9 cellular contexts compared by ENCODE assay signal in genomic region chr5:134467231-134467630, GRCh38. TPM values are rescaled to one million over a fixed set of nuclear protein-coding genes. Genes with fewer than 3 reads are reported as not detected.
A peak's percentile ranks its signal among the peaks of the same experiment; 100 is the strongest.
DNase-seq lines count a peak whose midpoint lies in the region; ATAC-seq, FAIRE-seq and TF ChIP-seq lines count a peak whose summit lies in the region.
"Had no signal": no experiment of that assay in that cellular context is flagged by ENCODE, and none has a peak within 500 bp of the region (broad histone marks: within the 10 kb centered on the region; RNA-seq: fewer than 3 reads in every experiment).

No MANE protein-coding gene starts in this region.

- no peaks in the 10 kb centered on the region for H4K20me1 ChIP-seq in K562 (replicated peaks; ENCODE audit: control insufficient read depth, insufficient read depth, low read length)

- TF ChIP-seq EP300 in K562 (IDR thresholded peaks at IDR 0.05; ENCODE audit: low read length), result no peak

- H3K4me1 ChIP-seq in K562 (replicated peaks in 1 of 2; ENCODE audit: control insufficient read depth in 2 of 2, insufficient read depth in 2 of 2, low read length in 2 of 2) (peaks cover 32 to 34% of the 10 kb centered on the region in 2 experiments), lower lobe of right lung (peaks cover 38% of the 10 kb centered on the region)

- FAIRE-seq in K562 (lab: Jason Lieb, UNC), result no peak

- BruUV-seq in K562 (replicated peaks; lab: Mats Ljungman, UMichigan), result no TSS peak

- CTCF ChIA-PET in K562 (lab: Yijun Ruan, JAX; ENCODE audit: low intra/inter-chr PET ratio) (no interaction called here), GM10248 (lab: Yijun Ruan, JAX) (interaction anchor here (0.6 to 1.9 kb wide), 8 partner anchors 9 to 127 kb away, joined by 3 to 9 read pairs (median 4); partner anchors contain the start of gene CDKN2AIPNL)

- H3K4me2 ChIP-seq in K562 (ENCODE audit: insufficient read depth, low read length), result peak overlapping the region; percentile 88

- no peaks in the 10 kb centered on the region for H3K27me3 ChIP-seq in K562 (ENCODE audit: control insufficient read depth in 2 of 2, insufficient read depth in 2 of 2, low read length in 2 of 2)
- no peaks in the 10 kb centered on the region for H3K27me3 ChIP-seq in lower lobe of right lung (ENCODE audit: low read depth)

- in situ Hi-C loops in K562 (cut with MboI), result no loop called here

- no peak for TF ChIP-seq RAD21 in K562 (CRISPR knock-in tag; conservative IDR thresholded peaks at IDR 0.05 in 1 of 2, IDR thresholded peaks at IDR 0.05 in 1 of 2)

- POLR2A ChIA-PET in K562 (lab: Yijun Ruan, JAX) (interaction anchor here (0.5 to 2.7 kb wide), 13 partner anchors 9 to 464 kb away, joined by 3 to 10 read pairs (median 4); partner anchors contain the start of gene CDKN2AIPNL), GM10248 (lab: Yijun Ruan, JAX) (no interaction called here)

- H3K9me3 ChIP-seq in K562 (replicated peaks; ENCODE audit: control insufficient read depth, insufficient read depth, low read depth, low read length) (no peaks in the 10 kb centered on the region), lower lobe of right lung (no peaks in the 10 kb centered on the region)

- H3K79me2 ChIP-seq in K562 (ENCODE audit: control insufficient read depth, insufficient read depth, low read length), result no peaks in the 10 kb centered on the region

- peak; percentile 9 for DNase-seq in activated CD4-positive, CD25-positive, alpha-beta regulatory T cell treated with anti-CD3 and anti-CD28 coated beads, Interleukin-2, amount 50 U/mL, for 72 hours
- peak in 1 of 4 experiments; percentile 19 for DNase-seq in K562 (ENCODE audit: extremely low read depth in 1 of 4, low spot score in 3 of 4)
- no peak for DNase-seq in lower lobe of right lung
- DNase-seq in substantia nigra (lab: John Stamatoyannopoulos, UW), result no peak
- DNase-seq in GM10248 (ENCODE audit: extremely low spot score), result no peak
- DNase-seq in NCI-H82 treated with DMSO at 0.1 percent for 48 hours (lab: John Stamatoyannopoulos, UW; ENCODE audit: unreplicated experiment), result no peak
- DNase-seq: effector memory CD8-positive, alpha-beta T cell had no signal

- H3K36me3 ChIP-seq in K562 (ENCODE audit: control insufficient read depth, insufficient read depth, low read length), result no peaks in the 10 kb centered on the region
- H3K36me3 ChIP-seq in lower lobe of right lung, result no peaks in the 10 kb centered on the region

- intact Hi-C loops in K562 (cut with micrococcal nuclease) (loop anchor here (5.0 kb wide), 1 partner anchor 55 kb away; the partner anchor contains the start of gene CDKN2AIPNL), lower lobe of right lung (cut with DNase I) (no loop called here)

- peak overlapping the region; percentile 93 to 94; a peak in 2 of 4 replicates for H3K9ac ChIP-seq in K562 (ENCODE audit: insufficient read depth in 1 of 2, low read depth in 2 of 2, low read length in 2 of 2)

- WGBS in K562 (ENCODE audit: insufficient coverage, low coverage, missing lambda C conversion rate), result 51% methylated on average over 4 of the region's 6 CpGs

- H3K27ac ChIP-seq in K562 (ENCODE audit: extremely low read depth, low read depth, low read length) (peak overlapping the region; percentile 99), lower lobe of right lung (peak overlapping the region; percentile 96), substantia nigra (ENCODE audit: low read depth, low read length, poor library complexity, severe bottlenecking) (peak overlapping the region; percentile 95)

- H2AFZ ChIP-seq in K562 (ENCODE audit: low read depth, low read length), result peak overlapping the region; percentile 88

- H3K9me1 ChIP-seq in K562 (ENCODE audit: control insufficient read depth, insufficient read depth, low read length), result no peaks in the 10 kb centered on the region

- no peak for ATAC-seq in activated CD4-positive, CD25-positive, alpha-beta regulatory T cell treated with anti-CD3 and anti-CD28 coated beads, Interleukin-2, amount 50 U/mL, for 24 hours
- no peak for ATAC-seq in K562
- no peak for ATAC-seq in lower lobe of right lung
- no peak for ATAC-seq in GM18511 (IDR thresholded peaks at IDR 0.05; ENCODE audit: unreplicated experiment)

- TF ChIP-seq CTCF in K562 (IDR thresholded peaks at IDR 0.05 in 2 of 3, conservative IDR thresholded peaks at IDR 0.05 in 1 of 3; ENCODE audit: insufficient read depth in 2 of 3, low read depth in 1 of 3, low read length in 3 of 3) (no peak), lower lobe of right lung (IDR thresholded peaks at IDR 0.05) (no peak), GM10248 (IDR thresholded peaks at IDR 0.05; ENCODE audit: control extremely low read depth, extremely low read depth, low read depth, missing control alignments) (no peak)

- H3K4me3 ChIP-seq in K562 (no peak overlapping the region), lower lobe of right lung (peak overlapping the region; percentile 59)

- TF ChIP-seq POLR2A in K562 (conservative IDR thresholded peaks at IDR 0.05), result no peak

TF ChIP-seq in K562, 482 proteins besides CTCF, POLR2A, EP300 and RAD21:
- TF ChIP-seq SREBF1 (IDR thresholded peaks at IDR 0.05; ENCODE audit: borderline replicate concordance, low read depth, low read length) (no peak), ZSCAN32 (CRISPR knock-in tag; IDR thresholded peaks at IDR 0.05) (no peak), ZNF197 (CRISPR knock-in tag; IDR thresholded peaks at IDR 0.05; ENCODE audit: low read depth) (0 out of 2 replicates have a peak, but pooled peaks have one; percentile 34), RBM17 (IDR thresholded peaks at IDR 0.05; ENCODE audit: borderline replicate concordance, low read depth, low read length) (no peak)

RNA-seq across cellular contexts. Expression of gene CDKN2AIPNL, which starts 55.5 kb away (rescaled TPM):
- 12.4 and 12.8 TPM in 2 replicates for total RNA-seq in K562 (2011; cell fraction: chromatin; rRNA removed; ENCODE audit: low replicate concordance)
- 12.2 and 14.0 TPM in 2 replicates for total RNA-seq in K562 (2011; cell fraction: nucleolus; rRNA removed)
- 21.9 and 23.2 TPM in 2 replicates for total RNA-seq in K562 (2011; cell fraction: nucleoplasm; rRNA removed)
- 46.4 and 90.0 TPM in 2 replicates for total RNA-seq in K562 (2014; rRNA removed)
- 40.7 and 45.5 TPM in 2 replicates for total RNA-seq in K562 (2014; rRNA removed; fragmentation: Illumina TruSeq; extraction: Trizol)
- total RNA-seq in K562 (2015; rRNA removed; fragmentation: Illumina TruSeq; extraction: Trizol), result 41.8 and 43.1 TPM in 2 replicates
- total RNA-seq in K562 (2021), result 40.0 and 42.1 TPM in 2 replicates
- 29.6 and 44.3 TPM in 2 replicates for polyA plus RNA-seq in K562 (2011; rRNA removed)
- polyA plus RNA-seq in K562 (2011; cell fraction: cytosol; rRNA removed), result 22.1 and 37.0 TPM in 2 replicates
- polyA plus RNA-seq in K562 (2011; cell fraction: nucleus; rRNA removed), result 10.8 and 15.7 TPM in 2 replicates
- 33.3 and 57.5 TPM in 2 replicates for polyA plus RNA-seq in K562 (2012)
- 39.2 and 42.2 TPM in 2 replicates for polyA plus RNA-seq in K562 (2014; fragmentation: Illumina TruSeq; extraction: Trizol)
- polyA plus RNA-seq in K562 (2014; fragmentation: Nextera tagmentation; extraction: Ambion mirVana), result 10 to 100 TPM; 19.9 to 30.7 TPM
- 46.9 and 55.4 TPM in 2 replicates for polyA plus RNA-seq in K562 (2014; rRNA removed)
- polyA minus RNA-seq in K562 (2011; rRNA and poly(A)+ RNA removed), result 15.6 and 16.0 TPM in 2 replicates
- polyA minus RNA-seq in K562 (2011; cell fraction: cytosol; rRNA and poly(A)+ RNA removed), result 12.5 and 12.6 TPM in 2 replicates
- 5.3 and 10.7 TPM in 2 replicates for polyA minus RNA-seq in K562 (2011; cell fraction: nucleus; rRNA and poly(A)+ RNA removed)
- total RNA-seq in lower lobe of right lung, result 14.5 TPM

RNA-seq across cellular contexts. Expression of gene JADE2, which starts 58.2 kb away (rescaled TPM):
- total RNA-seq in K562 (2011; cell fraction: chromatin; rRNA removed; ENCODE audit: low replicate concordance), result 12.7 and 26.6 TPM in 2 replicates
- 12.9 and 14.5 TPM in 2 replicates for total RNA-seq in K562 (2011; cell fraction: nucleolus; rRNA removed)
- 7.6 and 9.2 TPM in 2 replicates for total RNA-seq in K562 (2011; cell fraction: nucleoplasm; rRNA removed)
- total RNA-seq in K562 (2014; rRNA removed) (14.5 and 22.8 TPM in 2 replicates), K562 (2014; rRNA removed; fragmentation: Illumina TruSeq; extraction: Trizol) (6.9 and 8.3 TPM in 2 replicates), K562 (2015; rRNA removed; fragmentation: Illumina TruSeq; extraction: Trizol) (13.7 and 14.1 TPM in 2 replicates), K562 (2021) (22.2 and 23.3 TPM in 2 replicates), lower lobe of right lung (79.4 TPM)
- polyA plus RNA-seq in K562 (2011; rRNA removed) (8.8 and 9.4 TPM in 2 replicates), K562 (2014; fragmentation: Illumina TruSeq; extraction: Trizol) (9.1 and 10.9 TPM in 2 replicates), K562 (2014; fragmentation: Nextera tagmentation; extraction: Ambion mirVana) (under 1 TPM; 0.50 to 0.55 TPM), K562 (2014; rRNA removed) (6.0 and 10.8 TPM in 2 replicates)
- 7.8 and 14.9 TPM in 2 replicates for polyA plus RNA-seq in K562 (2011; cell fraction: cytosol; rRNA removed)
- 10.6 and 18.6 TPM in 2 replicates for polyA plus RNA-seq in K562 (2011; cell fraction: nucleus; rRNA removed)
- 9.5 and 15.4 TPM in 2 replicates for polyA plus RNA-seq in K562 (2012)
- 11.5 and 14.4 TPM in 2 replicates for polyA minus RNA-seq in K562 (2011; rRNA and poly(A)+ RNA removed)
- polyA minus RNA-seq in K562 (2011; cell fraction: cytosol; rRNA and poly(A)+ RNA removed), result 13.0 and 13.2 TPM in 2 replicates
- polyA minus RNA-seq in K562 (2011; cell fraction: nucleus; rRNA and poly(A)+ RNA removed), result 9.4 TPM in 2 replicates
